ENCODE assay signal across 9 cellular contexts in the genomic region with DNA sequence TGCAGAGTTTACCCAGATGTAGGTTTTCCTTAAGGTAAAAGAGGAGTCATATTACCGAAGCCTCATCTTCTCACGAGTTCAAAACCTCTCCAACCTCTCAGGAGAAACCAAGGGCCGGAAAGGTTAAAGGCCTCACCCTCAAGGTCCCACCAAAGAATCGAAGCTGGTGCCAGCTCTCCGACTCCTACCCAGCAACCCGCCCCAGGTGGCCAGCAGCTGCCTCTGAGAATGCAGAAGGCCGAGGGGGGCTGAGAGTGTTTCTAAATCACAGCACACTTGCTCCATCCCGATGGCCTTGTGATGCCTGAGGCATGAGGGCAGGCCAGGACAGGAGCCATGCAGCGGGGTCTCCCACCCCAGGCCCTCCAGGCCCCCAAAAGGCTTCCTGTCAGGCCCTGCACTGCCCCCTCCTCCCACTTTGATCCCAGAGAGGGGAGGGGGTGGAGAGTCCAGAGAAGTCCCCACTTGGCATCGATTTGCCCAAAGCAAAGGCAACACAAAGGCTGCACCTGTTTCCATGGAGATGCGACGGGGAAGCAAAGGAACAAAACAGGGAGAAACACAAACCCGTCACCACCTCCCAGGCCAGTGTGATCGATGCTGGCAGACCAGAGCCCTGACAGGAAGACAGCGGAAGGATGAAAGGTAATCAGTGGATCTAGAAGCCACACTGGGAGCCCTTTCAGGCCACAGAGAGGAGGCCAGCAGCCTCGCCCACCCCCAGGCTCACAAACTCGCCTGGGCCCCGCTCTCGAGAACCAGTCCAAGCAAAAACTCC. TPM values are rescaled to one million over a fixed set of nuclear protein-coding genes. Genes with fewer than 3 reads are reported as not detected.
DNase-seq lines count a peak whose midpoint lies in the region; ATAC-seq and TF ChIP-seq lines count a peak whose summit lies in the region.
"Had no signal": no experiment of that assay in that cellular context is flagged by ENCODE, and none has a peak within 500 bp of the region (broad histone marks: within the 10 kb centered on the region; RNA-seq: fewer than 3 reads in every experiment).

No MANE protein-coding gene starts in this region.

- no peaks in the 10 kb centered on the region for H3K9me3 ChIP-seq in esophagus (ENCODE audit: control insufficient read depth in 2 of 2, insufficient read depth in 1 of 2, low read depth in 1 of 2, low read length in 1 of 2)
- H3K9me3 ChIP-seq in colonic mucosa, result no peaks in the 10 kb centered on the region

- peaks cover 54% of the 10 kb centered on the region for H3K4me1 Mint-ChIP-seq in progenitor cell of endocrine pancreas (ENCODE audit: low read depth)
- no peaks in the 10 kb centered on the region for H3K4me1 Mint-ChIP-seq in effector memory CD8-positive, alpha-beta T cell (ENCODE audit: low read depth in 2 of 2)

- H3K27ac Mint-ChIP-seq in progenitor cell of endocrine pancreas, result peak overlapping the region; percentile 90
- no peak overlapping the region for H3K27ac Mint-ChIP-seq in effector memory CD8-positive, alpha-beta T cell

- H3K9me3 Mint-ChIP-seq in progenitor cell of endocrine pancreas (ENCODE audit: low read depth), result no peaks in the 10 kb centered on the region
- no peaks in the 10 kb centered on the region for H3K9me3 Mint-ChIP-seq in effector memory CD8-positive, alpha-beta T cell

- no peaks in the 10 kb centered on the region for H3K36me3 ChIP-seq in esophagus (ENCODE audit: control insufficient read depth in 2 of 2, insufficient read depth in 2 of 2, low read length in 1 of 2)
- no peaks in the 10 kb centered on the region for H3K36me3 ChIP-seq in colonic mucosa

- no peak for TF ChIP-seq CTCF in progenitor cell of endocrine pancreas (IDR thresholded peaks at IDR 0.05; ENCODE audit: unreplicated experiment)
- TF ChIP-seq CTCF in colonic mucosa (IDR thresholded peaks at IDR 0.05), result no peak

- H3K27me3 Mint-ChIP-seq in progenitor cell of endocrine pancreas, result no peaks in the 10 kb centered on the region
- peaks cover 0 to 14% of the 10 kb centered on the region in 2 donors for H3K27me3 Mint-ChIP-seq in effector memory CD8-positive, alpha-beta T cell

- no peak overlapping the region for H3K4me3 ChIP-seq in esophagus (ENCODE audit: low read depth in 1 of 2, low read length in 2 of 2)
- H3K4me3 ChIP-seq in colonic mucosa, result no peak overlapping the region

- intact Hi-C loops in colonic mucosa (cut with DNase I), result no loop called here

- peak overlapping the region; percentile 0 for H3K4me3 Mint-ChIP-seq in progenitor cell of endocrine pancreas (ENCODE audit: low read depth)
- H3K4me3 Mint-ChIP-seq in effector memory CD8-positive, alpha-beta T cell, result no peak overlapping the region

- no peaks in the 10 kb centered on the region for H3K27me3 ChIP-seq in esophagus (ENCODE audit: control insufficient read depth in 1 of 2, insufficient read depth in 2 of 2, low read length in 2 of 2)
- no peaks in the 10 kb centered on the region for H3K27me3 ChIP-seq in colonic mucosa

- H3K9ac ChIP-seq in colonic mucosa (ENCODE audit: low read depth in 2 of 2, low read length in 2 of 2), result peak overlapping the region in 1 of 2 donors; percentile 9

- peak overlapping the region; percentile 72 to 74 for H3K27ac ChIP-seq in esophagus (ENCODE audit: low read depth in 2 of 2, low read length in 1 of 2)
- H3K27ac ChIP-seq in colonic mucosa, result no peak overlapping the region
- H3K27ac ChIP-seq: epithelial cell of prostate had no signal

- no peak for ATAC-seq in HG02571 (IDR thresholded peaks at IDR 0.05; ENCODE audit: unreplicated experiment)
- ATAC-seq in effector memory CD8-positive, alpha-beta T cell (replicated peaks), result no peak

- no peaks in the 10 kb centered on the region for H3K36me3 Mint-ChIP-seq in progenitor cell of endocrine pancreas (ENCODE audit: insufficient read depth)
- H3K36me3 Mint-ChIP-seq in effector memory CD8-positive, alpha-beta T cell (ENCODE audit: insufficient read depth), result no peaks in the 10 kb centered on the region

- WGBS in esophagus, 2 donors, result 52 to 59% methylated on average over 19 of the region's 19 CpGs

- peaks cover 23 to 25% of the 10 kb centered on the region in 2 donors for H3K4me1 ChIP-seq in esophagus (ENCODE audit: control insufficient read depth in 2 of 2, insufficient read depth in 2 of 2, low read length in 1 of 2)
- peaks cover 17% of the 10 kb centered on the region for H3K4me1 ChIP-seq in colonic mucosa

- DNase-seq in ELF-1 (ENCODE audit: low read depth, low spot score) (peak; percentile 96), NCI-H345 treated with DMSO at 0.1 percent for 48 hours (lab: John Stamatoyannopoulos, UW; ENCODE audit: unreplicated experiment) (peak; percentile 63), progenitor cell of endocrine pancreas (ENCODE audit: low spot score, unreplicated experiment) (peak; percentile 60), colonic mucosa (no peak), HuH-7.5 (ENCODE audit: low spot score) (no peak)
- DNase-seq in effector memory CD8-positive, alpha-beta T cell, result no peak

RNA-seq across cellular contexts. Expression of gene CUEDC1, which starts 39.0 kb away (rescaled TPM):
- 10 to 100 TPM; 19.9 to 31.1 TPM for polyA plus RNA-seq in esophagus
- total RNA-seq in progenitor cell of endocrine pancreas (29.2 and 30.8 TPM in 2 replicates), colonic mucosa (10 to 100 TPM; 14.7 to 15.2 TPM)

Comparison
In these comparisons a context has a peak if more than half of its experiments do, and no peak if none do; other contexts are left out.
1. DNase-seq: peak in ELF-1 (single experiment), NCI-H345 treated with DMSO at 0.1 percent for 48 hours (single experiment) and progenitor cell of endocrine pancreas (single experiment); none in colonic mucosa (single experiment), HuH-7.5 (single experiment) and effector memory CD8-positive, alpha-beta T cell (0 of 3).